In the genomic region with DNA sequence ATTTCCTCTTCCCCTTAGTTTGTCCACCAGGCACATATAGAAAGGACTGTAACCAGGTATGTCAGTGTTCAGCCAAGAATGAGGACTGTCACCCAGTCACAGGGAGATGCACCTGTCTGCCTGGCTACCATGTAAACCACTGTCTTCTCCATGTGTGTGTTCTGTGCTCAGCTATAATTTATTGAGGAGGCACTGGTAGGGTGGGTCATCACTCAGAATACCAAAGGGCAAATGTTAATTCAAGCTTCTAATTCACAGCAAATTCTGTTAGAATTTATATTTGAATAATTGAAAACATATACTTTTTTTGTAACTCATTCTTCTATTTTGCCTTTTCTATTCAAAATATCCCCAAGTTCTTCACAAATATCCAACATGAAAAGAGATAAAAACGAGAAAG, we compare ENCODE assay signal across 28 cellular contexts.
"Had no signal": no experiment of that assay in that cellular context is flagged by ENCODE, and none has a peak within 500 bp of the region (broad histone marks: within the 10 kb centered on the region; RNA-seq: fewer than 3 reads in every experiment).

No MANE protein-coding gene starts in this region.

- H3K4me3 ChIP-seq: esophagus squamous epithelium, heart right ventricle, lower lobe of right lung, smooth muscle cell, suprapubic skin, transverse colon, vagina had no signal

- H3K79me2 ChIP-seq: parathyroid adenoma had no signal

- H3K4me1 ChIP-seq: lower lobe of right lung, parathyroid adenoma had no signal

- H3K9me3 Mint-ChIP-seq: naive B cell; natural killer cell treated with Interleukin-12 subunit alpha and Interleukin-12 subunit beta and Interleukin-15 and Interleukin-18, amount 100 ng/mL, for 72 hours; neural crest cell; stimulated activated naive CD8-positive, alpha-beta T cell treated with anti-CD3 and anti-CD28 coated beads, Interleukin-15, amount 100 ng/mL, for 72 hours had no signal

- H3K4me2 ChIP-seq: smooth muscle cell had no signal

- H3K9me3 ChIP-seq: esophagus squamous epithelium, heart right ventricle, lower lobe of right lung, neutrophil, suprapubic skin, transverse colon, vagina had no signal

- H2AFZ ChIP-seq: parathyroid adenoma had no signal

- DNase-seq: cortex of kidney; effector memory CD8-positive, alpha-beta T cell; erythroblast; esophagus squamous epithelium; foreskin melanocyte; glutamatergic neuron; heart right ventricle; hypothalamus; immature natural killer cell; islet precursor cell; left ventricle myocardium superior; lower lobe of right lung; naive B cell; stimulated activated CD4-positive, alpha-beta T cell treated with anti-CD3 and anti-CD28 coated beads, Interleukin-12 subunit alpha, Interleukin-12 subunit beta, amount 100 ng/mL, for 4 hours; stimulated activated CD4-positive, alpha-beta T cell treated with anti-CD3 and anti-CD28 coated beads, Interleukin-1b, Interleukin-23, amount 100 ng/mL, for 48 hours; stimulated activated CD4-positive, alpha-beta T cell treated with anti-CD3 and anti-CD28 coated beads, Interleukin-4, amount 100 ng/mL, for 1 hour; stimulated activated CD8-positive, alpha-beta memory T cell treated with anti-CD3 and anti-CD28 coated beads, Interleukin-4, amount 100 ng/mL, for 48 hours; stimulated activated naive CD4-positive, alpha-beta T cell; stimulated activated naive CD8-positive, alpha-beta T cell treated with anti-CD3 and anti-CD28 coated beads, Interleukin-15, amount 100 ng/mL, for 72 hours; transverse colon had no signal

- H3K27ac ChIP-seq: esophagus squamous epithelium, heart right ventricle, lower lobe of right lung, neutrophil, parathyroid adenoma, suprapubic skin, transverse colon, vagina had no signal

- H3K27me3 Mint-ChIP-seq: effector memory CD8-positive, alpha-beta T cell; naive B cell; natural killer cell treated with Interleukin-12 subunit alpha and Interleukin-12 subunit beta and Interleukin-15 and Interleukin-18, amount 100 ng/mL, for 72 hours; stimulated activated naive CD8-positive, alpha-beta T cell treated with anti-CD3 and anti-CD28 coated beads, Interleukin-15, amount 100 ng/mL, for 72 hours had no signal

- H3K9ac ChIP-seq: parathyroid adenoma had no signal

- H3K4me3 Mint-ChIP-seq: effector memory CD8-positive, alpha-beta T cell; immature natural killer cell; naive B cell; natural killer cell treated with Interleukin-12 subunit alpha and Interleukin-12 subunit beta and Interleukin-15 and Interleukin-18, amount 100 ng/mL, for 72 hours; neural crest cell; stimulated activated naive CD8-positive, alpha-beta T cell treated with anti-CD3 and anti-CD28 coated beads, Interleukin-15, amount 100 ng/mL, for 72 hours had no signal

- H3K27ac Mint-ChIP-seq: effector memory CD8-positive, alpha-beta T cell; immature natural killer cell; naive B cell; natural killer cell treated with Interleukin-12 subunit alpha and Interleukin-12 subunit beta and Interleukin-15 and Interleukin-18, amount 100 ng/mL, for 72 hours; progenitor cell of endocrine pancreas; stimulated activated naive CD8-positive, alpha-beta T cell treated with anti-CD3 and anti-CD28 coated beads, Interleukin-15, amount 100 ng/mL, for 72 hours had no signal

- H3K4me1 Mint-ChIP-seq: immature natural killer cell; naive B cell; stimulated activated naive CD8-positive, alpha-beta T cell treated with anti-CD3 and anti-CD28 coated beads, Interleukin-15, amount 100 ng/mL, for 72 hours had no signal

- H3K36me3 Mint-ChIP-seq: immature natural killer cell; naive B cell; natural killer cell treated with Interleukin-12 subunit alpha and Interleukin-12 subunit beta and Interleukin-15 and Interleukin-18, amount 100 ng/mL, for 72 hours had no signal

- H3K36me3 ChIP-seq: esophagus squamous epithelium, heart right ventricle, lower lobe of right lung, neutrophil, suprapubic skin, transverse colon, vagina had no signal

- H3K27me3 ChIP-seq: esophagus squamous epithelium, heart right ventricle, neutrophil, suprapubic skin, transverse colon, vagina had no signal
